Comparison of ENCODE assay signal across 1 cellular context in the genomic region with DNA sequence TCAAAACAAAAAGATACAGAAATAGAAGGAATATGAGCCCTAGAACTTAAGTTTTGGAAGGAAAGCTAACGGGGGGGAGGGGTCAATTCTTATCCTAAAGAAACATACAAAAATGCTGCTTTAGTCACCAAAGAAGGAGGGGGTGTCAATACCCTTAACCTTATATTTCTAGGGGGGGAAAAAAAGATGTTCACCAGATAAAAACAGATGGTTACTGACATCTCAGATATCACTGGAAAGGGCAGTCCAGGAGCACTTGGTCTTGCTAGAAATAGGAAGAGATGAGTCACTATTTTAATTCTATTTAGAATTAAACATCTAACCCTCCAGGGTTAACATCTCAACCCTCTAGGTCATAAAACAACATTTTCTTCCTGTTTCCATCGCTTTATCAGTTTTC.
TF ChIP-seq lines count a peak whose summit lies in the region.

No MANE protein-coding gene starts in this region.

TF ChIP-seq in K562, 482 proteins besides CTCF, POLR2A, EP300 and RAD21 (continued from another document and continues in another):
- TF ChIP-seq, protein P1, sequence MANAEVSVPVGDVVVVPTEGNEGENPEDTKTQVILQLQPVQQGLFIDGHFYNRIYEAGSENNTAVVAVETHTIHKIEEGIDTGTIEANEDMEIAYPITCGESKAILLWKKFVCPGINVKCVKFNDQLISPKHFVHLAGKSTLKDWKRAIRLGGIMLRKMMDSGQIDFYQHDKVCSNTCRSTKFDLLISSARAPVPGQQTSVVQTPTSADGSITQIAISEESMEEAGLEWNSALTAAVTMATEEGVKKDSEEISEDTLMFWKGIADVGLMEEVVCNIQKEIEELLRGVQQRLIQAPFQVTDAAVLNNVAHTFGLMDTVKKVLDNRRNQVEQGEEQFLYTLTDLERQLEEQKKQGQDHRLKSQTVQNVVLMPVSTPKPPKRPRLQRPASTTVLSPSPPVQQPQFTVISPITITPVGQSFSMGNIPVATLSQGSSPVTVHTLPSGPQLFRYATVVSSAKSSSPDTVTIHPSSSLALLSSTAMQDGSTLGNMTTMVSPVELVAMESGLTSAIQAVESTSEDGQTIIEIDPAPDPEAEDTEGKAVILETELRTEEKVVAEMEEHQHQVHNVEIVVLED (CRISPR knock-in tag; IDR thresholded peaks at IDR 0.05) = no peak
- no peak for TF ChIP-seq FOXJ2 (tag; IDR thresholded peaks at IDR 0.05)
- no peak for TF ChIP-seq ZC3H11A (IDR thresholded peaks at IDR 0.05; ENCODE audit: low read depth, low read length)
- TF ChIP-seq ZNF143 (CRISPR knock-in tag; IDR thresholded peaks at IDR 0.05) = no peak
- no peak for TF ChIP-seq ZNF175 (CRISPR knock-in tag; IDR thresholded peaks at IDR 0.05; ENCODE audit: low read depth)
- no peak for TF ChIP-seq RCOR1 (IDR thresholded peaks at IDR 0.05; ENCODE audit: borderline replicate concordance in 1 of 2, low read depth in 2 of 2, low read length in 2 of 2)
- TF ChIP-seq, protein P2, sequence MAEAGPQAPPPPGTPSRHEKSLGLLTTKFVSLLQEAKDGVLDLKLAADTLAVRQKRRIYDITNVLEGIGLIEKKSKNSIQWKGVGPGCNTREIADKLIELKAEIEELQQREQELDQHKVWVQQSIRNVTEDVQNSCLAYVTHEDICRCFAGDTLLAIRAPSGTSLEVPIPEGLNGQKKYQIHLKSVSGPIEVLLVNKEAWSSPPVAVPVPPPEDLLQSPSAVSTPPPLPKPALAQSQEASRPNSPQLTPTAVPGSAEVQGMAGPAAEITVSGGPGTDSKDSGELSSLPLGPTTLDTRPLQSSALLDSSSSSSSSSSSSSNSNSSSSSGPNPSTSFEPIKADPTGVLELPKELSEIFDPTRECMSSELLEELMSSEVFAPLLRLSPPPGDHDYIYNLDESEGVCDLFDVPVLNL (CRISPR knock-in tag; IDR thresholded peaks at IDR 0.05; ENCODE audit: low read depth) = no peak
- no peak for TF ChIP-seq SRSF3 (IDR thresholded peaks at IDR 0.05; ENCODE audit: insufficient read depth, low read length)
- TF ChIP-seq XRCC4 (IDR thresholded peaks at IDR 0.05; ENCODE audit: extremely low read depth, insufficient read depth, insufficient read length) = no peak
- TF ChIP-seq, protein P3, sequence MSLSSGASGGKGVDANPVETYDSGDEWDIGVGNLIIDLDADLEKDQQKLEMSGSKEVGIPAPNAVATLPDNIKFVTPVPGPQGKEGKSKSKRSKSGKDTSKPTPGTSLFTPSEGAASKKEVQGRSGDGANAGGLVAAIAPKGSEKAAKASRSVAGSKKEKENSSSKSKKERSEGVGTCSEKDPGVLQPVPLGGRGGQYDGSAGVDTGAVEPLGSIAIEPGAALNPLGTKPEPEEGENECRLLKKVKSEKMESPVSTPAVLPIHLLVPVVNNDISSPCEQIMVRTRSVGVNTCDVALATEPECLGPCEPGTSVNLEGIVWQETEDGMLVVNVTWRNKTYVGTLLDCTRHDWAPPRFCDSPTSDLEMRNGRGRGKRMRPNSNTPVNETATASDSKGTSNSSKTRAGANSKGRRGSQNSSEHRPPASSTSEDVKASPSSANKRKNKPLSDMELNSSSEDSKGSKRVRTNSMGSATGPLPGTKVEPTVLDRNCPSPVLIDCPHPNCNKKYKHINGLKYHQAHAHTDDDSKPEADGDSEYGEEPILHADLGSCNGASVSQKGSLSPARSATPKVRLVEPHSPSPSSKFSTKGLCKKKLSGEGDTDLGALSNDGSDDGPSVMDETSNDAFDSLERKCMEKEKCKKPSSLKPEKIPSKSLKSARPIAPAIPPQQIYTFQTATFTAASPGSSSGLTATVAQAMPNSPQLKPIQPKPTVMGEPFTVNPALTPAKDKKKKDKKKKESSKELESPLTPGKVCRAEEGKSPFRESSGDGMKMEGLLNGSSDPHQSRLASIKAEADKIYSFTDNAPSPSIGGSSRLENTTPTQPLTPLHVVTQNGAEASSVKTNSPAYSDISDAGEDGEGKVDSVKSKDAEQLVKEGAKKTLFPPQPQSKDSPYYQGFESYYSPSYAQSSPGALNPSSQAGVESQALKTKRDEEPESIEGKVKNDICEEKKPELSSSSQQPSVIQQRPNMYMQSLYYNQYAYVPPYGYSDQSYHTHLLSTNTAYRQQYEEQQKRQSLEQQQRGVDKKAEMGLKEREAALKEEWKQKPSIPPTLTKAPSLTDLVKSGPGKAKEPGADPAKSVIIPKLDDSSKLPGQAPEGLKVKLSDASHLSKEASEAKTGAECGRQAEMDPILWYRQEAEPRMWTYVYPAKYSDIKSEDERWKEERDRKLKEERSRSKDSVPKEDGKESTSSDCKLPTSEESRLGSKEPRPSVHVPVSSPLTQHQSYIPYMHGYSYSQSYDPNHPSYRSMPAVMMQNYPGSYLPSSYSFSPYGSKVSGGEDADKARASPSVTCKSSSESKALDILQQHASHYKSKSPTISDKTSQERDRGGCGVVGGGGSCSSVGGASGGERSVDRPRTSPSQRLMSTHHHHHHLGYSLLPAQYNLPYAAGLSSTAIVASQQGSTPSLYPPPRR (CRISPR knock-in tag; IDR thresholded peaks at IDR 0.05; ENCODE audit: borderline replicate concordance) = no peak
- TF ChIP-seq EZH2 (IDR thresholded peaks at IDR 0.05; ENCODE audit: borderline replicate concordance, low read depth, low read length) = no peak
- TF ChIP-seq ETS2 (tag; IDR thresholded peaks at IDR 0.05; ENCODE audit: borderline replicate concordance, poor library complexity, severe bottlenecking) = no peak
- TF ChIP-seq, protein P4, sequence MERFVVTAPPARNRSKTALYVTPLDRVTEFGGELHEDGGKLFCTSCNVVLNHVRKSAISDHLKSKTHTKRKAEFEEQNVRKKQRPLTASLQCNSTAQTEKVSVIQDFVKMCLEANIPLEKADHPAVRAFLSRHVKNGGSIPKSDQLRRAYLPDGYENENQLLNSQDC (CRISPR knock-in tag; IDR thresholded peaks at IDR 0.05) = no peak
- TF ChIP-seq, protein P5, sequence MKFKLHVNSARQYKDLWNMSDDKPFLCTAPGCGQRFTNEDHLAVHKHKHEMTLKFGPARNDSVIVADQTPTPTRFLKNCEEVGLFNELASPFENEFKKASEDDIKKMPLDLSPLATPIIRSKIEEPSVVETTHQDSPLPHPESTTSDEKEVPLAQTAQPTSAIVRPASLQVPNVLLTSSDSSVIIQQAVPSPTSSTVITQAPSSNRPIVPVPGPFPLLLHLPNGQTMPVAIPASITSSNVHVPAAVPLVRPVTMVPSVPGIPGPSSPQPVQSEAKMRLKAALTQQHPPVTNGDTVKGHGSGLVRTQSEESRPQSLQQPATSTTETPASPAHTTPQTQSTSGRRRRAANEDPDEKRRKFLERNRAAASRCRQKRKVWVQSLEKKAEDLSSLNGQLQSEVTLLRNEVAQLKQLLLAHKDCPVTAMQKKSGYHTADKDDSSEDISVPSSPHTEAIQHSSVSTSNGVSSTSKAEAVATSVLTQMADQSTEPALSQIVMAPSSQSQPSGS (CRISPR knock-in tag; IDR thresholded peaks at IDR 0.05) = no peak
- TF ChIP-seq, protein P6, sequence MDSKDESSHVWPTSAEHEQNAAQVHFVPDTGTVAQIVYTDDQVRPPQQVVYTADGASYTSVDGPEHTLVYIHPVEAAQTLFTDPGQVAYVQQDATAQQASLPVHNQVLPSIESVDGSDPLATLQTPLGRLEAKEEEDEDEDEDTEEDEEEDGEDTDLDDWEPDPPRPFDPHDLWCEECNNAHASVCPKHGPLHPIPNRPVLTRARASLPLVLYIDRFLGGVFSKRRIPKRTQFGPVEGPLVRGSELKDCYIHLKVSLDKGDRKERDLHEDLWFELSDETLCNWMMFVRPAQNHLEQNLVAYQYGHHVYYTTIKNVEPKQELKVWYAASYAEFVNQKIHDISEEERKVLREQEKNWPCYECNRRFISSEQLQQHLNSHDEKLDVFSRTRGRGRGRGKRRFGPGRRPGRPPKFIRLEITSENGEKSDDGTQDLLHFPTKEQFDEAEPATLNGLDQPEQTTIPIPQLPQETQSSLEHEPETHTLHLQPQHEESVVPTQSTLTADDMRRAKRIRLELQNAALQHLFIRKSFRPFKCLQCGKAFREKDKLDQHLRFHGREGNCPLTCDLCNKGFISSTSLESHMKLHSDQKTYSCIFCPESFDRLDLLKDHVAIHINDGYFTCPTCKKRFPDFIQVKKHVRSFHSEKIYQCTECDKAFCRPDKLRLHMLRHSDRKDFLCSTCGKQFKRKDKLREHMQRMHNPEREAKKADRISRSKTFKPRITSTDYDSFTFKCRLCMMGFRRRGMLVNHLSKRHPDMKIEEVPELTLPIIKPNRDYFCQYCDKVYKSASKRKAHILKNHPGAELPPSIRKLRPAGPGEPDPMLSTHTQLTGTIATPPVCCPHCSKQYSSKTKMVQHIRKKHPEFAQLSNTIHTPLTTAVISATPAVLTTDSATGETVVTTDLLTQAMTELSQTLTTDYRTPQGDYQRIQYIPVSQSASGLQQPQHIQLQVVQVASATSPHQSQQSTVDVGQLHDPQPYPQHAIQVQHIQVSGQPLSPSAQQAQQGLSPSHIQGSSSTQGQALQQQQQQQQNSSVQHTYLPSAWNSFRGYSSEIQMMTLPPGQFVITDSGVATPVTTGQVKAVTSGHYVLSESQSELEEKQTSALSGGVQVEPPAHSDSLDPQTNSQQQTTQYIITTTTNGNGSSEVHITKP (IDR thresholded peaks at IDR 0.05; ENCODE audit: partially characterized antibody) = no peak
- no peak for TF ChIP-seq SMARCB1 (IDR thresholded peaks at IDR 0.05; ENCODE audit: insufficient read length, low read depth)
- TF ChIP-seq EP400 (IDR thresholded peaks at IDR 0.05) = no peak; the same call in none of the 2 replicates
- no peak for TF ChIP-seq PCBP2 (IDR thresholded peaks at IDR 0.05; ENCODE audit: low read depth, low read length, poor library complexity, severe bottlenecking)
- TF ChIP-seq SRSF1 (IDR thresholded peaks at IDR 0.05; ENCODE audit: low read depth, low read length) = no peak
- no peak for TF ChIP-seq ZFX (CRISPR knock-in tag; IDR thresholded peaks at IDR 0.05)
- no peak for TF ChIP-seq ZNF696 (CRISPR knock-in tag; conservative IDR thresholded peaks at IDR 0.05)
- no peak for TF ChIP-seq ZNF717 (CRISPR knock-in tag; IDR thresholded peaks at IDR 0.05)
- TF ChIP-seq ZNF140 (CRISPR knock-in tag; IDR thresholded peaks at IDR 0.05) = no peak
- TF ChIP-seq, protein P7, sequence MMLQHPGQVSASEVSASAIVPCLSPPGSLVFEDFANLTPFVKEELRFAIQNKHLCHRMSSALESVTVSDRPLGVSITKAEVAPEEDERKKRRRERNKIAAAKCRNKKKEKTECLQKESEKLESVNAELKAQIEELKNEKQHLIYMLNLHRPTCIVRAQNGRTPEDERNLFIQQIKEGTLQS (IDR thresholded peaks at IDR 0.05) = peak; percentile 71
- TF ChIP-seq, protein P7 (CRISPR knock-in tag; conservative IDR thresholded peaks at IDR 0.05) = no peak
- no peak for TF ChIP-seq ZNF124 (CRISPR knock-in tag; IDR thresholded peaks at IDR 0.05)
- no peak for TF ChIP-seq NCOA2 (IDR thresholded peaks at IDR 0.05; ENCODE audit: partially characterized antibody in 2 of 2)
- TF ChIP-seq, protein P8, sequence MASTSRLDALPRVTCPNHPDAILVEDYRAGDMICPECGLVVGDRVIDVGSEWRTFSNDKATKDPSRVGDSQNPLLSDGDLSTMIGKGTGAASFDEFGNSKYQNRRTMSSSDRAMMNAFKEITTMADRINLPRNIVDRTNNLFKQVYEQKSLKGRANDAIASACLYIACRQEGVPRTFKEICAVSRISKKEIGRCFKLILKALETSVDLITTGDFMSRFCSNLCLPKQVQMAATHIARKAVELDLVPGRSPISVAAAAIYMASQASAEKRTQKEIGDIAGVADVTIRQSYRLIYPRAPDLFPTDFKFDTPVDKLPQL (IDR thresholded peaks at IDR 0.05; ENCODE audit: extremely low read depth, insufficient read length) = no peak
- no peak for TF ChIP-seq FOXA3 (CRISPR knock-in tag; conservative IDR thresholded peaks at IDR 0.05 in 1 of 2, IDR thresholded peaks at IDR 0.05 in 1 of 2)
- TF ChIP-seq HNRNPH1 (optimal IDR thresholded peaks at IDR 0.05; ENCODE audit: low read depth, low read length) = no peak
- no peak for TF ChIP-seq U2AF1 (optimal IDR thresholded peaks at IDR 0.05; ENCODE audit: low read depth, low read length)
- TF ChIP-seq KLF16 (IDR thresholded peaks at IDR 0.05) = peak; percentile 61
- TF ChIP-seq ZNF316 (IDR thresholded peaks at IDR 0.05) = no peak
- TF ChIP-seq TEAD1 (CRISPR knock-in tag; IDR thresholded peaks at IDR 0.05) = no peak
- TF ChIP-seq, protein P9, sequence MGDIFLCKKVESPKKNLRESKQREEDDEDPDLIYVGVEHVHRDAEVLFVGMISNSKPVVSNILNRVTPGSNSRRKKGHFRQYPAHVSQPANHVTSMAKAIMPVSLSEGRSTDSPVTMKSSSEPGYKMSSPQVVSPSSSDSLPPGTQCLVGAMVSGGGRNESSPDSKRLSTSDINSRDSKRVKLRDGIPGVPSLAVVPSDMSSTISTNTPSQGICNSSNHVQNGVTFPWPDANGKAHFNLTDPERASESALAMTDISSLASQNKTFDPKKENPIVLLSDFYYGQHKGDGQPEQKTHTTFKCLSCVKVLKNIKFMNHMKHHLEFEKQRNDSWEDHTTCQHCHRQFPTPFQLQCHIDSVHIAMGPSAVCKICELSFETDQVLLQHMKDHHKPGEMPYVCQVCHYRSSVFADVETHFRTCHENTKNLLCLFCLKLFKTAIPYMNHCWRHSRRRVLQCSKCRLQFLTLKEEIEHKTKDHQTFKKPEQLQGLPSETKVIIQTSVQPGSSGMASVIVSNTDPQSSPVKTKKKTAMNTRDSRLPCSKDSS (IDR thresholded peaks at IDR 0.05; ENCODE audit: low read depth, partially characterized antibody) = no peak
- TF ChIP-seq, protein P10, sequence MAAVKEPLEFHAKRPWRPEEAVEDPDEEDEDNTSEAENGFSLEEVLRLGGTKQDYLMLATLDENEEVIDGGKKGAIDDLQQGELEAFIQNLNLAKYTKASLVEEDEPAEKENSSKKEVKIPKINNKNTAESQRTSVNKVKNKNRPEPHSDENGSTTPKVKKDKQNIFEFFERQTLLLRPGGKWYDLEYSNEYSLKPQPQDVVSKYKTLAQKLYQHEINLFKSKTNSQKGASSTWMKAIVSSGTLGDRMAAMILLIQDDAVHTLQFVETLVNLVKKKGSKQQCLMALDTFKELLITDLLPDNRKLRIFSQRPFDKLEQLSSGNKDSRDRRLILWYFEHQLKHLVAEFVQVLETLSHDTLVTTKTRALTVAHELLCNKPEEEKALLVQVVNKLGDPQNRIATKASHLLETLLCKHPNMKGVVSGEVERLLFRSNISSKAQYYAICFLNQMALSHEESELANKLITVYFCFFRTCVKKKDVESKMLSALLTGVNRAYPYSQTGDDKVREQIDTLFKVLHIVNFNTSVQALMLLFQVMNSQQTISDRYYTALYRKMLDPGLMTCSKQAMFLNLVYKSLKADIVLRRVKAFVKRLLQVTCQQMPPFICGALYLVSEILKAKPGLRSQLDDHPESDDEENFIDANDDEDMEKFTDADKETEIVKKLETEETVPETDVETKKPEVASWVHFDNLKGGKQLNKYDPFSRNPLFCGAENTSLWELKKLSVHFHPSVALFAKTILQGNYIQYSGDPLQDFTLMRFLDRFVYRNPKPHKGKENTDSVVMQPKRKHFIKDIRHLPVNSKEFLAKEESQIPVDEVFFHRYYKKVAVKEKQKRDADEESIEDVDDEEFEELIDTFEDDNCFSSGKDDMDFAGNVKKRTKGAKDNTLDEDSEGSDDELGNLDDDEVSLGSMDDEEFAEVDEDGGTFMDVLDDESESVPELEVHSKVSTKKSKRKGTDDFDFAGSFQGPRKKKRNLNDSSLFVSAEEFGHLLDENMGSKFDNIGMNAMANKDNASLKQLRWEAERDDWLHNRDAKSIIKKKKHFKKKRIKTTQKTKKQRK (IDR thresholded peaks at IDR 0.05; ENCODE audit: borderline replicate concordance, low read depth, low read length) = no peak
- TF ChIP-seq PCBP1 (IDR thresholded peaks at IDR 0.05; ENCODE audit: low read depth, low read length, poor library complexity, severe bottlenecking) = no peak
- TF ChIP-seq HDAC1 (IDR thresholded peaks at IDR 0.05) = no peak
- no peak for TF ChIP-seq RUNX1 (IDR thresholded peaks at IDR 0.05; ENCODE audit: low read depth)
- TF ChIP-seq FOSL1 (tag; conservative IDR thresholded peaks at IDR 0.05) = peak; percentile 79
- TF ChIP-seq DIDO1 (tag; IDR thresholded peaks at IDR 0.05; ENCODE audit: low read depth) = no peak
